ENCODE assay signal across 1 cellular context in genomic region chr10:50385610-50386009, GRCh38.
TF ChIP-seq lines count a peak whose summit lies in the region.

No MANE protein-coding gene starts in this region.

TF ChIP-seq in HepG2, 621 proteins besides CTCF, POLR2A, EP300 and RAD21 (continued from another document):
- TF ChIP-seq, protein P1, sequence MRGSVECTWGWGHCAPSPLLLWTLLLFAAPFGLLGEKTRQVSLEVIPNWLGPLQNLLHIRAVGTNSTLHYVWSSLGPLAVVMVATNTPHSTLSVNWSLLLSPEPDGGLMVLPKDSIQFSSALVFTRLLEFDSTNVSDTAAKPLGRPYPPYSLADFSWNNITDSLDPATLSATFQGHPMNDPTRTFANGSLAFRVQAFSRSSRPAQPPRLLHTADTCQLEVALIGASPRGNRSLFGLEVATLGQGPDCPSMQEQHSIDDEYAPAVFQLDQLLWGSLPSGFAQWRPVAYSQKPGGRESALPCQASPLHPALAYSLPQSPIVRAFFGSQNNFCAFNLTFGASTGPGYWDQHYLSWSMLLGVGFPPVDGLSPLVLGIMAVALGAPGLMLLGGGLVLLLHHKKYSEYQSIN (CRISPR knock-in tag; IDR thresholded peaks at IDR 0.05; ENCODE audit: borderline replicate concordance): no peak
- no peak for TF ChIP-seq KDM4B (CRISPR knock-in tag; IDR thresholded peaks at IDR 0.05)
- TF ChIP-seq RNF2 (conservative IDR thresholded peaks at IDR 0.05; ENCODE audit: low read depth): no peak
TF ChIP-seq in HepG2: peak in this region for 7.
